In genomic region chrX:40099046-40099968, GRCh38 we compare ENCODE assay signal across 8 cellular contexts. TPM values are rescaled to one million over a fixed set of nuclear protein-coding genes. Genes with fewer than 3 reads are reported as not detected.
A peak's percentile ranks its signal among the peaks of the same experiment; 100 is the strongest.
DNase-seq lines count a peak whose midpoint lies in the region; ATAC-seq lines count a peak whose summit lies in the region.

No MANE protein-coding gene starts in this region.

- peaks cover 69% of the 10 kb centered on the region for H3K4me1 ChIP-seq in Karpas-422 (ENCODE audit: low read length)
- H3K4me1 ChIP-seq in mucosa of stomach (ENCODE audit: control insufficient read depth, insufficient read depth, low read length), result peaks cover 8% of the 10 kb centered on the region

- H3K27ac ChIP-seq in Karpas-422 (ENCODE audit: low read length), result peak overlapping the region; percentile 99

- intact Hi-C loops in dendritic cell treated with granulocyte-macrophage colony-stimulating factor and Interleukin-4, amounts not matched to agents 40 ng/mL and 50 ng/mL, for 4 days (cut with micrococcal nuclease), result loop anchor here (2.0 to 10.0 kb wide), 2 partner anchors 77 to 85 kb away; no protein-coding TSS in a partner anchor

- H3K27ac Mint-ChIP-seq in dendritic cell treated with granulocyte-macrophage colony-stimulating factor and Interleukin-4, amounts not matched to agents 40 ng/mL and 50 ng/mL, for 4 days, result peak overlapping the region; percentile 84

- H3K4me3 ChIP-seq in Karpas-422 (ENCODE audit: low read length), result peak overlapping the region; percentile 70
- H3K4me3 ChIP-seq in mucosa of stomach (ENCODE audit: low read length), result no peak overlapping the region

- H2AFZ ChIP-seq in Karpas-422 (ENCODE audit: low read length), result 0 out of 2 replicates have a peak overlapping the region, but pooled peaks have one; percentile 34

- H3K4me1 Mint-ChIP-seq in dendritic cell treated with granulocyte-macrophage colony-stimulating factor and Interleukin-4, amounts not matched to agents 40 ng/mL and 50 ng/mL, for 4 days (ENCODE audit: low read depth), result peaks cover 29% of the 10 kb centered on the region

- no peaks in the 10 kb centered on the region for H3K27me3 ChIP-seq in Karpas-422 (ENCODE audit: low read length)
- H3K27me3 ChIP-seq in mucosa of stomach (ENCODE audit: control insufficient read depth, insufficient read depth, low read length), result no peaks in the 10 kb centered on the region

- peak; percentile 33 for ATAC-seq in GM21423 (IDR thresholded peaks at IDR 0.05; ENCODE audit: unreplicated experiment)

- peaks cover 14% of the 10 kb centered on the region for H4K20me1 ChIP-seq in Karpas-422 (ENCODE audit: insufficient read depth, low read depth, low read length)

- H3K4me3 Mint-ChIP-seq in dendritic cell treated with granulocyte-macrophage colony-stimulating factor and Interleukin-4, amounts not matched to agents 40 ng/mL and 50 ng/mL, for 4 days, result peak overlapping the region; percentile 75

- H3K9ac ChIP-seq in Karpas-422 (ENCODE audit: low read length) (peak overlapping the region; percentile 73), mucosa of stomach (ENCODE audit: low read length) (peak overlapping the region; percentile 53)

- no peaks in the 10 kb centered on the region for H3K36me3 ChIP-seq in Karpas-422 (ENCODE audit: insufficient read depth, low read length)
- H3K36me3 ChIP-seq in mucosa of stomach (ENCODE audit: control insufficient read depth, insufficient read depth, low read length), result no peaks in the 10 kb centered on the region

- peaks cover 5% of the 10 kb centered on the region for H3K79me2 ChIP-seq in Karpas-422 (ENCODE audit: low read length)

- no peaks in the 10 kb centered on the region for H3K27me3 Mint-ChIP-seq in dendritic cell treated with granulocyte-macrophage colony-stimulating factor and Interleukin-4, amounts not matched to agents 40 ng/mL and 50 ng/mL, for 4 days

- peak overlapping the region; percentile 91 for H3K4me2 ChIP-seq in Karpas-422 (ENCODE audit: low read depth, low read length, poor library complexity, severe bottlenecking)

- H3K9me3 Mint-ChIP-seq in dendritic cell treated with granulocyte-macrophage colony-stimulating factor and Interleukin-4, amounts not matched to agents 40 ng/mL and 50 ng/mL, for 4 days, result no peaks in the 10 kb centered on the region

- peak; percentile 41 for DNase-seq in COR-L47 (lab: John Stamatoyannopoulos, UW)
- DNase-seq in Karpas-422, result peak; percentile 94
- peak in 3 of 5 experiments; percentile 33 to 82 (median 44) for DNase-seq in T-helper 2 cell
- no peak for DNase-seq in dermis blood vessel endothelial cell
- DNase-seq in A172 (ENCODE audit: low spot score), result no peak

- H3K9me2 ChIP-seq in Karpas-422 (replicated peaks; ENCODE audit: insufficient read depth, low read length), result no peaks in the 10 kb centered on the region

- H3K9me3 ChIP-seq in Karpas-422 (ENCODE audit: low read length), result no peaks in the 10 kb centered on the region
- H3K9me3 ChIP-seq in mucosa of stomach (ENCODE audit: control insufficient read depth, low read length), result no peaks in the 10 kb centered on the region

- H3K36me3 Mint-ChIP-seq in dendritic cell treated with granulocyte-macrophage colony-stimulating factor and Interleukin-4, amounts not matched to agents 40 ng/mL and 50 ng/mL, for 4 days (ENCODE audit: low read depth), result no peaks in the 10 kb centered on the region

RNA-seq across cellular contexts. Expression of gene BCOR, which starts 1.5 kb away (rescaled TPM):
- 43.7 and 49.9 TPM in 2 replicates for total RNA-seq in Karpas-422 (2014; rRNA removed; shearing (Covaris generic); ENCODE audit: low replicate concordance)
- total RNA-seq in dermis blood vessel endothelial cell, result 8.8 and 31.6 TPM in 2 replicates
- total RNA-seq in A172 (2014; rRNA removed; shearing (Covaris generic)), result 10.9 and 20.5 TPM in 2 replicates

Comparison
In these comparisons a context has a peak if more than half of its experiments do, and no peak if none do; other contexts are left out.
1. DNase-seq: peak in COR-L47 (single experiment), Karpas-422 (single experiment) and T-helper 2 cell (3 of 5); none in dermis blood vessel endothelial cell (single experiment) and A172 (single experiment).